ENCODE assay signal across 10 cellular contexts in genomic region chr16:70470927-70471341, GRCh38. TPM values are rescaled to one million over a fixed set of nuclear protein-coding genes. Genes with fewer than 3 reads are reported as not detected.
A peak's percentile ranks its signal among the peaks of the same experiment; 100 is the strongest.
DNase-seq lines count a peak whose midpoint lies in the region; ATAC-seq and TF ChIP-seq lines count a peak whose summit lies in the region.
"Had no signal": no experiment of that assay in that cellular context is flagged by ENCODE, and none has a peak within 500 bp of the region (broad histone marks: within the 10 kb centered on the region; RNA-seq: fewer than 3 reads in every experiment).

No MANE protein-coding gene starts in this region.

- H3K27me3 ChIP-seq in body of pancreas, result no peaks in the 10 kb centered on the region

- TF ChIP-seq POLR2A in body of pancreas (IDR thresholded peaks at IDR 0.05), result no peak

- TF ChIP-seq CTCF in body of pancreas (IDR thresholded peaks at IDR 0.05), result peak in 6 of 7 experiments; percentile 9 to 50 (median 34)

- H3K27ac Mint-ChIP-seq in stimulated activated naive CD8-positive, alpha-beta T cell treated with anti-CD3 and anti-CD28 coated beads, Interleukin-15, amount 100 ng/mL, for 72 hours, result no peak overlapping the region
- H3K27ac Mint-ChIP-seq: CD4-positive, alpha-beta T cell had no signal

- no peak overlapping the region for H3K4me3 Mint-ChIP-seq in stimulated activated naive CD8-positive, alpha-beta T cell treated with anti-CD3 and anti-CD28 coated beads, Interleukin-15, amount 100 ng/mL, for 72 hours
- H3K4me3 Mint-ChIP-seq: CD4-positive, alpha-beta T cell had no signal

- no peak for DNase-seq in stimulated activated naive CD8-positive, alpha-beta T cell treated with anti-CD3 and anti-CD28 coated beads, Interleukin-15, amount 100 ng/mL, for 72 hours
- no peak for DNase-seq in stimulated activated naive CD8-positive, alpha-beta T cell treated with anti-CD3 and anti-CD28 coated beads, Interleukin-15, Interleukin-2, amounts not matched to agents 100 U/mL and 50 U/mL, for 24 hours
- DNase-seq in body of pancreas (peak in 3 of 4 donors; percentile 35 to 46 (median 41)), kidney tubule cell (ENCODE audit: low spot score) (peak; percentile 28), NCI-H748 (lab: John Stamatoyannopoulos, UW; ENCODE audit: unreplicated experiment) (no peak)
- no peak for DNase-seq in activated CD8-positive, alpha-beta memory T cell treated with anti-CD3 and anti-CD28 coated beads, Interleukin-2, amount 50 U/mL, for 48 hours
- no peak for DNase-seq in activated CD4-positive, CD25-positive, alpha-beta regulatory T cell (lab: John Stamatoyannopoulos, UW)
- DNase-seq: CD4-positive, alpha-beta T cell; NCI-H2107 had no signal

- peaks cover 7% of the 10 kb centered on the region for H3K4me1 Mint-ChIP-seq in stimulated activated naive CD8-positive, alpha-beta T cell treated with anti-CD3 and anti-CD28 coated beads, Interleukin-15, amount 100 ng/mL, for 72 hours

- H3K4me3 ChIP-seq in body of pancreas, result no peak overlapping the region

- no peaks in the 10 kb centered on the region for H3K4me1 ChIP-seq in body of pancreas

- WGBS in body of pancreas, 2 donors, result 75% methylated on average over 15 of the region's 17 CpGs; no CpG with 5 or more reads in 1 of the 2 donors

- no peaks in the 10 kb centered on the region for H3K9me3 ChIP-seq in body of pancreas

- peaks cover 0 to 1% of the 10 kb centered on the region in 2 donors for H3K36me3 ChIP-seq in body of pancreas (replicated peaks in 1 of 2; ENCODE audit: insufficient read depth in 1 of 2, low read depth in 2 of 2)

- H3K27ac ChIP-seq in body of pancreas, result no peak overlapping the region

- peak; percentile 7 for ATAC-seq in stimulated activated naive CD8-positive, alpha-beta T cell treated with anti-CD3 and anti-CD28 coated beads, Interleukin-15, amount 100 ng/mL, for 72 hours
- ATAC-seq in stimulated activated naive CD8-positive, alpha-beta T cell treated with anti-CD3 and anti-CD28 coated beads, Interleukin-15, Interleukin-2, amounts not matched to agents 100 U/mL and 50 U/mL, for 24 hours, result no peak
- no peak for ATAC-seq in body of pancreas
- ATAC-seq in activated CD4-positive, CD25-positive, alpha-beta regulatory T cell treated with anti-CD3 and anti-CD28 coated beads, Interleukin-2, amount 50 U/mL, for 24 hours, result no peak

- no peaks in the 10 kb centered on the region for H3K9me3 Mint-ChIP-seq in stimulated activated naive CD8-positive, alpha-beta T cell treated with anti-CD3 and anti-CD28 coated beads, Interleukin-15, amount 100 ng/mL, for 72 hours
- H3K9me3 Mint-ChIP-seq: CD4-positive, alpha-beta T cell had no signal

- H3K27me3 Mint-ChIP-seq in stimulated activated naive CD8-positive, alpha-beta T cell treated with anti-CD3 and anti-CD28 coated beads, Interleukin-15, amount 100 ng/mL, for 72 hours, result no peaks in the 10 kb centered on the region
- H3K27me3 Mint-ChIP-seq: CD4-positive, alpha-beta T cell had no signal

- intact Hi-C loops in body of pancreas (cut with DNase I), result no loop called here

RNA-seq across cellular contexts. Expression of gene FCSK, which starts 16.5 kb away (rescaled TPM):
- 10 to 100 TPM; 15.0 to 28.3 TPM for total RNA-seq in body of pancreas

RNA-seq across cellular contexts. Expression of gene ST3GAL2, which starts 32.0 kb away (rescaled TPM):
- total RNA-seq in body of pancreas, result 10 to 100 TPM in 1 of 2 donors, 1 to 10 TPM in 1; 9.1 to 11.2 TPM

RNA-seq across cellular contexts. Expression of gene COG4, which starts 52.4 kb away (rescaled TPM):
- 10 to 100 TPM; 23.1 to 43.8 TPM for total RNA-seq in body of pancreas

RNA-seq across cellular contexts. Expression of gene SF3B3, which starts 52.7 kb away (rescaled TPM):
- 10 to 100 TPM; 47.5 to 53.4 TPM for total RNA-seq in body of pancreas

Comparison
In these comparisons a context has a peak if more than half of its experiments do, and no peak if none do; other contexts are left out.
1. DNase-seq: peak in body of pancreas (3 of 4) and kidney tubule cell (single experiment); none in stimulated activated naive CD8-positive, alpha-beta T cell treated with anti-CD3 and anti-CD28 coated beads, Interleukin-15, amount 100 ng/mL, for 72 hours (0 of 2), stimulated activated naive CD8-positive, alpha-beta T cell treated with anti-CD3 and anti-CD28 coated beads, Interleukin-15, Interleukin-2, amounts not matched to agents 100 U/mL and 50 U/mL, for 24 hours (single experiment), activated CD8-positive, alpha-beta memory T cell treated with anti-CD3 and anti-CD28 coated beads, Interleukin-2, amount 50 U/mL, for 48 hours (single experiment), NCI-H748 (single experiment) and activated CD4-positive, CD25-positive, alpha-beta regulatory T cell (0 of 4).